20 cellular contexts compared by ENCODE assay signal in genomic region chr14:91401751-91402150, GRCh38. TPM values are rescaled to one million over a fixed set of nuclear protein-coding genes. Genes with fewer than 3 reads are reported as not detected.
DNase-seq lines count a peak whose midpoint lies in the region; ATAC-seq, FAIRE-seq and TF ChIP-seq lines count a peak whose summit lies in the region.
"Had no signal": no experiment of that assay in that cellular context is flagged by ENCODE, and none has a peak within 500 bp of the region (broad histone marks: within the 10 kb centered on the region; RNA-seq: fewer than 3 reads in every experiment).

No MANE protein-coding gene starts in this region.

- TF ChIP-seq RAD21 in K562 (CRISPR knock-in tag; conservative IDR thresholded peaks at IDR 0.05 in 1 of 2, IDR thresholded peaks at IDR 0.05 in 1 of 2): no peak

- TF ChIP-seq CTCF in OCI-LY7 (conservative IDR thresholded peaks at IDR 0.05; ENCODE audit: low read length) (no peak), K562 (IDR thresholded peaks at IDR 0.05 in 2 of 3, conservative IDR thresholded peaks at IDR 0.05 in 1 of 3; ENCODE audit: insufficient read depth in 2 of 3, low read depth in 1 of 3, low read length in 3 of 3) (no peak), spleen (IDR thresholded peaks at IDR 0.05 in 8 of 11, conservative IDR thresholded peaks at IDR 0.05 in 3 of 11) (no peak), WTC11 (IDR thresholded peaks at IDR 0.05) (no peak)

- peaks cover 52% of the 10 kb centered on the region for H3K36me3 Mint-ChIP-seq in activated CD4-positive, alpha-beta T cell treated with anti-CD3 and anti-CD28 coated beads, Interleukin-2, amount 10 ng/mL, durations not matched to agents 7 days and 5 days (ENCODE audit: low read depth)
- H3K36me3 Mint-ChIP-seq in WTC11: peaks cover 4% of the 10 kb centered on the region

- TF ChIP-seq EP300 in K562 (IDR thresholded peaks at IDR 0.05; ENCODE audit: low read length): no peak

- no peaks in the 10 kb centered on the region for H3K27me3 ChIP-seq in K562 (ENCODE audit: control insufficient read depth in 2 of 2, insufficient read depth in 2 of 2, low read length in 2 of 2)
- H3K27me3 ChIP-seq in spleen (replicated peaks in 1 of 7): no peaks in the 10 kb centered on the region
- H3K27me3 ChIP-seq: MG63 had no signal

- no peaks in the 10 kb centered on the region for H3K9me1 ChIP-seq in K562 (ENCODE audit: control insufficient read depth, insufficient read depth, low read length)

- TF ChIP-seq POLR2A in K562 (conservative IDR thresholded peaks at IDR 0.05): no peak
- no peak for TF ChIP-seq POLR2A in spleen (IDR thresholded peaks at IDR 0.05)

- in situ Hi-C loops in K562 (cut with MboI): no loop called here

- no peak for DNase-seq in activated CD4-positive, alpha-beta T cell treated with anti-CD3 and anti-CD28 coated beads, Interleukin-2, amount 10 ng/mL, durations not matched to agents 7 days and 5 days
- DNase-seq in activated CD4-positive, alpha-beta T cell treated with anti-CD3 and anti-CD28 coated beads for 48 hours: no peak
- no peak for DNase-seq in OCI-LY7 (ENCODE audit: low spot score)
- DNase-seq in K562 (ENCODE audit: extremely low read depth in 1 of 4, low spot score in 3 of 4): no peak
- DNase-seq in spleen: no peak
- DNase-seq in NCI-H446 treated with DMSO at 0.1 percent for 48 hours (lab: John Stamatoyannopoulos, UW): no peak
- no peak for DNase-seq in WTC11 (ENCODE audit: low spot score)
- DNase-seq: H9; MG63; NCI-H1930; NCI-H524 treated with DMSO at 0.1 percent for 48 hours; PC-3; sigmoid colon; stimulated activated CD4-positive, alpha-beta T cell treated with anti-CD3 and anti-CD28 coated beads, Interleukin-2, amount 100 ng/mL, for 48 hours had no signal

- H3K4me1 Mint-ChIP-seq in activated CD4-positive, alpha-beta T cell treated with anti-CD3 and anti-CD28 coated beads, Interleukin-2, amount 10 ng/mL, durations not matched to agents 7 days and 5 days: peaks cover 94% of the 10 kb centered on the region
- peaks cover 61% of the 10 kb centered on the region for H3K4me1 Mint-ChIP-seq in WTC11

- intact Hi-C loops in OCI-LY7 (cut with micrococcal nuclease; ENCODE audit: unreplicated experiment) (no loop called here), K562 (cut with micrococcal nuclease) (no loop called here), spleen (cut with DNase I; ENCODE audit: low total_unique reads) (no loop called here)

- peaks cover 67% of the 10 kb centered on the region for H3K36me3 ChIP-seq in OCI-LY7 (ENCODE audit: insufficient read depth, low read length)
- 0 out of 3 replicates have a peak, but pooled peaks cover 3% of the 10 kb centered on the region for H3K36me3 ChIP-seq in K562 (ENCODE audit: control insufficient read depth, insufficient read depth, low read length)
- H3K36me3 ChIP-seq in spleen: peaks cover 0 to 19% (median 4%) of the 10 kb centered on the region in 6 donors
- H3K36me3 ChIP-seq: MG63, sigmoid colon had no signal

- peak overlapping the region in 1 of 2 experiments; percentile 75; a peak in 1 of 4 replicates for H3K9ac ChIP-seq in K562 (ENCODE audit: insufficient read depth in 1 of 2, low read depth in 2 of 2, low read length in 2 of 2)

- no peaks in the 10 kb centered on the region for H3K27me3 Mint-ChIP-seq in activated CD4-positive, alpha-beta T cell treated with anti-CD3 and anti-CD28 coated beads, Interleukin-2, amount 10 ng/mL, durations not matched to agents 7 days and 5 days
- H3K27me3 Mint-ChIP-seq in WTC11 (ENCODE audit: low read depth): no peaks in the 10 kb centered on the region
- H3K27me3 Mint-ChIP-seq: type B pancreatic cell had no signal

- H3K27ac Mint-ChIP-seq in activated CD4-positive, alpha-beta T cell treated with anti-CD3 and anti-CD28 coated beads, Interleukin-2, amount 10 ng/mL, durations not matched to agents 7 days and 5 days: peak overlapping the region; percentile 78
- no peak overlapping the region for H3K27ac Mint-ChIP-seq in WTC11
- H3K27ac Mint-ChIP-seq: type B pancreatic cell had no signal

- peak overlapping the region; percentile 49 for H3K27ac ChIP-seq in OCI-LY7 (ENCODE audit: low read depth, low read length, poor library complexity, severe bottlenecking)
- peak overlapping the region; percentile 97 for H3K27ac ChIP-seq in K562 (ENCODE audit: extremely low read depth, low read depth, low read length)
- H3K27ac ChIP-seq in spleen: peak overlapping the region in 7 of 8 donors; percentile 49 to 94 (median 91)
- H3K27ac ChIP-seq: epithelial cell of prostate, SK-N-MC had no signal

- H4K20me1 ChIP-seq in OCI-LY7 (ENCODE audit: insufficient read depth, low read length) (peaks cover 23% of the 10 kb centered on the region; the same call in 1 of the 2 replicates), K562 (replicated peaks; ENCODE audit: control insufficient read depth, insufficient read depth, low read length) (no peaks in the 10 kb centered on the region)

- peaks cover 100% of the 10 kb centered on the region for H3K79me2 ChIP-seq in OCI-LY7 (ENCODE audit: insufficient read depth, low read depth, low read length)
- peaks cover 70% of the 10 kb centered on the region for H3K79me2 ChIP-seq in K562 (ENCODE audit: control insufficient read depth, insufficient read depth, low read length)

- 89% methylated on average over 6 of the region's 7 CpGs for WGBS in K562 (ENCODE audit: insufficient coverage, low coverage, missing lambda C conversion rate)
- WGBS in spleen, 5 donors: 81 to 88% (median 84%) methylated on average over 7 of the region's 7 CpGs

- no peaks in the 10 kb centered on the region for H3K9me3 Mint-ChIP-seq in activated CD4-positive, alpha-beta T cell treated with anti-CD3 and anti-CD28 coated beads, Interleukin-2, amount 10 ng/mL, durations not matched to agents 7 days and 5 days
- H3K9me3 Mint-ChIP-seq in WTC11: peaks cover 4% of the 10 kb centered on the region; the same call in 1 of the 2 replicates
- H3K9me3 Mint-ChIP-seq: H9, type B pancreatic cell had no signal

- peaks cover 94% of the 10 kb centered on the region for H3K4me1 ChIP-seq in OCI-LY7 (ENCODE audit: insufficient read depth, low read length, poor library complexity, severe bottlenecking)
- peaks cover 25 to 38% of the 10 kb centered on the region in 2 experiments; a peak in 4 of 5 replicates for H3K4me1 ChIP-seq in K562 (replicated peaks in 1 of 2; ENCODE audit: control insufficient read depth in 2 of 2, insufficient read depth in 2 of 2, low read length in 2 of 2)
- H3K4me1 ChIP-seq in spleen: peaks cover 67 to 100% (median 95%) of the 10 kb centered on the region in 6 donors

- no peak overlapping the region for H3K4me3 Mint-ChIP-seq in activated CD4-positive, alpha-beta T cell treated with anti-CD3 and anti-CD28 coated beads, Interleukin-2, amount 10 ng/mL, durations not matched to agents 7 days and 5 days
- no peak overlapping the region for H3K4me3 Mint-ChIP-seq in WTC11
- H3K4me3 Mint-ChIP-seq: H9, type B pancreatic cell had no signal

- no peaks in the 10 kb centered on the region for H3K9me2 ChIP-seq in OCI-LY7 (ENCODE audit: insufficient read depth, low read length)

- FAIRE-seq in K562 (lab: Jason Lieb, UNC): no peak
- FAIRE-seq: GM12878, TTC549 had no signal

- peaks cover 5% of the 10 kb centered on the region; the same call in 1 of the 2 replicates for H3K9me3 ChIP-seq in OCI-LY7 (ENCODE audit: low read length)
- no peaks in the 10 kb centered on the region for H3K9me3 ChIP-seq in K562 (replicated peaks; ENCODE audit: control insufficient read depth, insufficient read depth, low read depth, low read length)
- H3K9me3 ChIP-seq in spleen: no peaks in the 10 kb centered on the region
- H3K9me3 ChIP-seq: MG63, sigmoid colon had no signal

- no peak for ATAC-seq in K562
- ATAC-seq in HG03571 (IDR thresholded peaks at IDR 0.05; ENCODE audit: unreplicated experiment): no peak
- no peak for ATAC-seq in WTC11
- ATAC-seq: GM12878, PC-3 had no signal

- H3K4me3 ChIP-seq in OCI-LY7 (ENCODE audit: low read depth, low read length, poor library complexity, severe bottlenecking) (no peak overlapping the region), K562 (no peak overlapping the region), spleen (no peak overlapping the region)
- H3K4me3 ChIP-seq: GM12878, MG63, sigmoid colon, SK-N-MC had no signal

- CTCF ChIA-PET in activated CD4-positive, alpha-beta T cell treated with anti-CD3 and anti-CD28 coated beads, Interleukin-2, amount 10 ng/mL, durations not matched to agents 7 days and 5 days (lab: Charles Lee): interaction anchor here (1.0 to 8.0 kb wide), 4 partner anchors 12 to 84 kb away, joined by 3 to 64 read pairs (median 9); no protein-coding TSS in a partner anchor
- CTCF ChIA-PET in OCI-LY7 (lab: Charles Lee; ENCODE audit: unreplicated experiment): no interaction called here
- CTCF ChIA-PET in K562 (lab: Yijun Ruan, JAX; ENCODE audit: low intra/inter-chr PET ratio): no interaction called here
- CTCF ChIA-PET in WTC11 (lab: Charles Lee): interaction anchor here (5.0 kb wide), 1 partner anchor 48 kb away, joined by 41 read pairs; no protein-coding TSS in a partner anchor

- BruUV-seq in OCI-LY7 (replicated peaks; lab: Mats Ljungman, UMichigan) (no TSS peak), K562 (replicated peaks; lab: Mats Ljungman, UMichigan) (no TSS peak)

- POLR2A ChIA-PET in activated CD4-positive, alpha-beta T cell treated with anti-CD3 and anti-CD28 coated beads, Interleukin-2, amount 10 ng/mL, durations not matched to agents 7 days and 5 days (lab: Charles Lee): no interaction called here
- POLR2A ChIA-PET in OCI-LY7 (lab: Charles Lee): interaction anchor here (0.9 to 8.3 kb wide), 2 partner anchors 10 to 12 kb away, joined by 3 to 106 read pairs; no protein-coding TSS in a partner anchor
- POLR2A ChIA-PET in K562 (lab: Yijun Ruan, JAX): interaction anchor here (0.7 to 3.0 kb wide), 3 partner anchors 13 to 25 kb away, joined by 3 to 16 read pairs (median 3); no protein-coding TSS in a partner anchor
- POLR2A ChIA-PET in WTC11 (lab: Charles Lee): no interaction called here

- peak overlapping the region; percentile 25 for H3K4me2 ChIP-seq in OCI-LY7 (ENCODE audit: low read length)
- peak overlapping the region; percentile 82; the same call in 1 of the 2 replicates for H3K4me2 ChIP-seq in K562 (ENCODE audit: insufficient read depth, low read length)

- H2AFZ ChIP-seq in OCI-LY7 (ENCODE audit: low read length) (no peak overlapping the region), K562 (ENCODE audit: low read depth, low read length) (no peak overlapping the region)

RNA-seq across cellular contexts. Expression of gene CCDC88C, which starts 15.9 kb away (rescaled TPM):
- total RNA-seq in activated CD4-positive, alpha-beta T cell treated with anti-CD3 and anti-CD28 coated beads, Interleukin-2, amount 10 ng/mL, durations not matched to agents 7 days and 5 days: 100 to 1,000 TPM; 187 to 193 TPM
- 89.3 and 137 TPM in 2 replicates for total RNA-seq in OCI-LY7 (2014; rRNA removed; shearing (Covaris generic))
- 253 and 262 TPM in 2 replicates for total RNA-seq in OCI-LY7 (2022)
- total RNA-seq in K562 (2011; cell fraction: chromatin; rRNA removed; ENCODE audit: low replicate concordance): 100 and 139 TPM in 2 replicates
- 63.0 and 67.6 TPM in 2 replicates for total RNA-seq in K562 (2011; cell fraction: nucleolus; rRNA removed)
- total RNA-seq in K562 (2011; cell fraction: nucleoplasm; rRNA removed): 63.9 and 65.4 TPM in 2 replicates
- 12.4 and 13.3 TPM in 2 replicates for total RNA-seq in K562 (2014; rRNA removed)
- 11.2 and 12.9 TPM in 2 replicates for total RNA-seq in K562 (2014; rRNA removed; fragmentation: Illumina TruSeq; extraction: Trizol)
- 11.3 and 12.2 TPM in 2 replicates for total RNA-seq in K562 (2015; rRNA removed; fragmentation: Illumina TruSeq; extraction: Trizol)
- total RNA-seq in K562 (2021): 16.8 and 22.5 TPM in 2 replicates
- polyA plus RNA-seq in K562 (2011; rRNA removed): 7.5 and 8.2 TPM in 2 replicates
- 5.8 and 6.7 TPM in 2 replicates for polyA plus RNA-seq in K562 (2011; cell fraction: cytosol; rRNA removed)
- 23.6 and 28.3 TPM in 2 replicates for polyA plus RNA-seq in K562 (2011; cell fraction: nucleus; rRNA removed)
- polyA plus RNA-seq in K562 (2012): 8.6 and 10.1 TPM in 2 replicates
- 8.4 and 9.3 TPM in 2 replicates for polyA plus RNA-seq in K562 (2014; fragmentation: Illumina TruSeq; extraction: Trizol)
- polyA plus RNA-seq in K562 (2014; fragmentation: Nextera tagmentation; extraction: Ambion mirVana): under 1 TPM; 0.62 to 0.65 TPM
- 10.7 and 11.4 TPM in 2 replicates for polyA plus RNA-seq in K562 (2014; rRNA removed)
- polyA minus RNA-seq in K562 (2011; rRNA and poly(A)+ RNA removed): 20.0 and 20.9 TPM in 2 replicates
- 7.9 and 12.8 TPM in 2 replicates for polyA minus RNA-seq in K562 (2011; cell fraction: cytosol; rRNA and poly(A)+ RNA removed)
- 22.8 and 36.1 TPM in 2 replicates for polyA minus RNA-seq in K562 (2011; cell fraction: nucleus; rRNA and poly(A)+ RNA removed)
- 100 to 1,000 TPM in 6 of 7 donors, 10 to 100 TPM in 1; 96.4 to 136 (median 107) TPM for total RNA-seq in spleen
- 10 to 100 TPM; 23.2 to 38.4 (median 29.8) TPM for polyA plus RNA-seq in spleen
- total RNA-seq in WTC11 (2021): 46.4 to 64.8 TPM (median 46.6 TPM) in 3 replicates

Comparison
In these comparisons a context has a peak if more than half of its experiments do, and no peak if none do; other contexts are left out.
1. CTCF ChIA-PET loops: an anchor here in activated CD4-positive, alpha-beta T cell treated with anti-CD3 and anti-CD28 coated beads, Interleukin-2, amount 10 ng/mL, durations not matched to agents 7 days and 5 days (1.0 to 8.0 kb wide) and WTC11 (5.0 kb wide); none called in OCI-LY7 and K562.
2. POLR2A ChIA-PET loops: an anchor here in OCI-LY7 (0.9 to 8.3 kb wide) and K562 (0.7 to 3.0 kb wide); none called in activated CD4-positive, alpha-beta T cell treated with anti-CD3 and anti-CD28 coated beads, Interleukin-2, amount 10 ng/mL, durations not matched to agents 7 days and 5 days and WTC11.